Comparison of ENCODE assay signal across 8 cellular contexts in genomic region chr12:82603647-82604046, GRCh38.
DNase-seq lines count a peak whose midpoint lies in the region; ATAC-seq and TF ChIP-seq lines count a peak whose summit lies in the region.
"Not testable (repeated sequence)": the region's sequence is repeated elsewhere in the genome, so short reads cannot be mapped to it uniquely, and the experiment has no call there.

No MANE protein-coding gene starts in this region.

- not testable (repeated sequence) for H3K4me3 ChIP-seq in GM12865 (ENCODE audit: low read depth, low read length); astrocyte of the cerebellum (ENCODE audit: low read depth, low read length)

- DNase-seq in GM12865 (ENCODE audit: low read depth) (peak; percentile 11), astrocyte of the cerebellum (ENCODE audit: low read depth) (peak; percentile 37)

- in situ Hi-C loops in astrocyte of the cerebellum (cut with HindIII; ENCODE audit: low sequenced_read_pairs) = not testable (repeated sequence)

- ATAC-seq in GM18867 (IDR thresholded peaks at IDR 0.05; ENCODE audit: unreplicated experiment) (peak; percentile 51), GM19397 (IDR thresholded peaks at IDR 0.05; ENCODE audit: unreplicated experiment) (peak; percentile 60), GM21619 (IDR thresholded peaks at IDR 0.05; ENCODE audit: unreplicated experiment) (peak; percentile 59), HG02759 (IDR thresholded peaks at IDR 0.05; ENCODE audit: unreplicated experiment) (peak; percentile 38), HG03097 (IDR thresholded peaks at IDR 0.05; ENCODE audit: low FRiP score, unreplicated experiment) (peak; percentile 57), HG03558 (IDR thresholded peaks at IDR 0.05; ENCODE audit: extremely low read depth, unreplicated experiment) (peak; percentile 56)

- TF ChIP-seq CTCF in GM12865 (IDR thresholded peaks at IDR 0.05; ENCODE audit: insufficient read depth, low read depth, low read length, missing control alignments); astrocyte of the cerebellum (IDR thresholded peaks at IDR 0.05; ENCODE audit: low read depth, low read length, missing control alignments): not testable (repeated sequence)
